Comparison of ENCODE assay signal across 20 cellular contexts in genomic region chr1:215360786-215361185, GRCh38.
"Had no signal": no experiment of that assay in that cellular context is flagged by ENCODE, and none has a peak within 500 bp of the region (broad histone marks: within the 10 kb centered on the region; RNA-seq: fewer than 3 reads in every experiment).

No MANE protein-coding gene starts in this region.

- H3K4me1 Mint-ChIP-seq: activated CD4-positive, alpha-beta memory T cell treated with anti-CD3 and anti-CD28 coated beads, Interleukin-2, amount 10 ng/mL, durations not matched to agents 7 days and 5 days; immature natural killer cell; naive B cell; stimulated activated memory B cell treated with anti-CD40 and anti-IgM and Interleukin-4, amounts not matched to agents 10 μg/mL and 1 μg/mL and 100 μg/mL, for 72 hours had no signal

- ATAC-seq: activated T-cell treated with anti-CD3 and anti-CD28 coated beads, Interleukin-2, amount 50 U/mL, for 72 hours; body of pancreas; lower lobe of right lung; right cardiac atrium; stimulated activated memory B cell treated with anti-CD40 and anti-IgM and Interleukin-4, amounts not matched to agents 10 μg/mL and 1 μg/mL and 100 μg/mL, for 72 hours had no signal

- DNase-seq: activated CD4-positive, alpha-beta memory T cell treated with anti-CD3 and anti-CD28 coated beads, Interleukin-2, amount 10 ng/mL, durations not matched to agents 7 days and 5 days; activated CD8-positive, alpha-beta memory T cell treated with anti-CD3 and anti-CD28 coated beads, Interleukin-2, amount 50 U/mL, for 4 hours; activated T-cell treated with anti-CD3 and anti-CD28 coated beads, Interleukin-2, amount 50 U/mL, for 72 hours; body of pancreas; central memory CD4-positive, alpha-beta T cell; effector memory CD4-positive, alpha-beta T cell; foreskin fibroblast; immature natural killer cell; lower lobe of right lung; naive B cell; posterior cingulate gyrus; right cardiac atrium; stimulated activated CD4-positive, alpha-beta T cell treated with anti-CD3 and anti-CD28 coated beads, Interleukin-1b, Interleukin-23, amount 100 ng/mL, for 48 hours; substantia nigra; T-helper 9 cell; trophoblast cell had no signal

- H3K27me3 Mint-ChIP-seq: activated CD4-positive, alpha-beta memory T cell treated with anti-CD3 and anti-CD28 coated beads, Interleukin-2, amount 10 ng/mL, durations not matched to agents 7 days and 5 days; naive B cell; stimulated activated memory B cell treated with anti-CD40 and anti-IgM and Interleukin-4, amounts not matched to agents 10 μg/mL and 1 μg/mL and 100 μg/mL, for 72 hours had no signal

- H3K27me3 ChIP-seq: body of pancreas, neutrophil had no signal

- H3K4me3 ChIP-seq: body of pancreas, coronary artery, lower lobe of right lung had no signal

- H3K36me3 Mint-ChIP-seq: naive B cell; stimulated activated memory B cell treated with anti-CD40 and anti-IgM and Interleukin-4, amounts not matched to agents 10 μg/mL and 1 μg/mL and 100 μg/mL, for 72 hours had no signal

- H3K4me3 Mint-ChIP-seq: activated CD4-positive, alpha-beta memory T cell treated with anti-CD3 and anti-CD28 coated beads, Interleukin-2, amount 10 ng/mL, durations not matched to agents 7 days and 5 days; activated T-cell treated with anti-CD3 and anti-CD28 coated beads, Interleukin-2, amount 50 U/mL, for 72 hours; immature natural killer cell; naive B cell; stimulated activated memory B cell treated with anti-CD40 and anti-IgM and Interleukin-4, amounts not matched to agents 10 μg/mL and 1 μg/mL and 100 μg/mL, for 72 hours had no signal

- H3K27ac ChIP-seq: body of pancreas, coronary artery, epithelial cell of prostate, lower lobe of right lung, neutrophil had no signal

- H3K27ac Mint-ChIP-seq: activated CD4-positive, alpha-beta memory T cell treated with anti-CD3 and anti-CD28 coated beads, Interleukin-2, amount 10 ng/mL, durations not matched to agents 7 days and 5 days; activated T-cell treated with anti-CD3 and anti-CD28 coated beads, Interleukin-2, amount 50 U/mL, for 72 hours; immature natural killer cell; naive B cell; stimulated activated memory B cell treated with anti-CD40 and anti-IgM and Interleukin-4, amounts not matched to agents 10 μg/mL and 1 μg/mL and 100 μg/mL, for 72 hours had no signal

- H3K9me3 Mint-ChIP-seq: activated CD4-positive, alpha-beta memory T cell treated with anti-CD3 and anti-CD28 coated beads, Interleukin-2, amount 10 ng/mL, durations not matched to agents 7 days and 5 days had no signal
